In genomic region chr9:32004431-32005076, GRCh38 we compare ENCODE assay signal across 1 cellular context.
TF ChIP-seq lines count a peak whose summit lies in the region.

No MANE protein-coding gene starts in this region.

TF ChIP-seq in HepG2, 621 proteins besides CTCF, POLR2A, EP300 and RAD21 (continued from another document and continues in another):
- TF ChIP-seq ZNF512 (CRISPR knock-in tag; IDR thresholded peaks at IDR 0.05) (no peak), ZBTB21 (CRISPR knock-in tag; IDR thresholded peaks at IDR 0.05) (no peak), SMAD9 (CRISPR knock-in tag; IDR thresholded peaks at IDR 0.05) (no peak), SAP130 (CRISPR knock-in tag; IDR thresholded peaks at IDR 0.05; ENCODE audit: low read depth) (peak; percentile 64), SATB2 (CRISPR knock-in tag; IDR thresholded peaks at IDR 0.05) (no peak), SALL1 (CRISPR knock-in tag; IDR thresholded peaks at IDR 0.05) (peak; percentile 47; the same call in 1 of the 2 replicates), SOX13 (IDR thresholded peaks at IDR 0.05) (no peak), SOX13 (CRISPR knock-in tag; conservative IDR thresholded peaks at IDR 0.05 in 1 of 2, IDR thresholded peaks at IDR 0.05 in 1 of 2) (peak in 1 of 2 experiments; percentile 90; a peak in 2 of 4 replicates), HNRNPL (IDR thresholded peaks at IDR 0.05; ENCODE audit: low read depth, low read length) (no peak), DR1 (CRISPR knock-in tag; IDR thresholded peaks at IDR 0.05) (no peak), FOXA1 (IDR thresholded peaks at IDR 0.05) (no peak), FOXA1 (CRISPR knock-in tag; IDR thresholded peaks at IDR 0.05) (peak; percentile 31; the same call in 1 of the 2 replicates), ELF1 (CRISPR knock-in tag; IDR thresholded peaks at IDR 0.05) (peak; percentile 82), TCF7 (IDR thresholded peaks at IDR 0.05; ENCODE audit: low read depth) (no peak), MTA1 (CRISPR knock-in tag; IDR thresholded peaks at IDR 0.05; ENCODE audit: borderline replicate concordance) (no peak), TBP (CRISPR knock-in tag; IDR thresholded peaks at IDR 0.05) (no peak), MIER3 (CRISPR knock-in tag; IDR thresholded peaks at IDR 0.05; ENCODE audit: borderline replicate concordance) (peak; percentile 30; the same call in 1 of the 2 replicates), FLYWCH1 (CRISPR knock-in tag; IDR thresholded peaks at IDR 0.05) (no peak), ZNF235 (CRISPR knock-in tag; IDR thresholded peaks at IDR 0.05; ENCODE audit: borderline replicate concordance) (no peak), FOXK1 (CRISPR knock-in tag; IDR thresholded peaks at IDR 0.05; ENCODE audit: borderline replicate concordance, low read depth) (peak; percentile 11; the same call in 1 of the 2 replicates), ZSCAN21 (CRISPR knock-in tag; IDR thresholded peaks at IDR 0.05; ENCODE audit: borderline replicate concordance) (no peak), ZNF124 (CRISPR knock-in tag; IDR thresholded peaks at IDR 0.05) (no peak), MIER2 (CRISPR knock-in tag; IDR thresholded peaks at IDR 0.05) (0 out of 2 replicates have a peak, but pooled peaks have one; percentile 15), ZNF614 (CRISPR knock-in tag; IDR thresholded peaks at IDR 0.05; ENCODE audit: borderline replicate concordance) (peak; percentile 74; the same call in 1 of the 2 replicates), BCL6 (CRISPR knock-in tag; IDR thresholded peaks at IDR 0.05) (peak; percentile 29; the same call in 1 of the 2 replicates), ZSCAN9 (CRISPR knock-in tag; IDR thresholded peaks at IDR 0.05; ENCODE audit: borderline replicate concordance) (peak; percentile 20; the same call in 1 of the 2 replicates), ATF7-NPFF (CRISPR knock-in tag; IDR thresholded peaks at IDR 0.05; ENCODE audit: low read depth) (no peak), PRDM10 (CRISPR knock-in tag; IDR thresholded peaks at IDR 0.05; ENCODE audit: low read depth) (no peak), ZEB1 (IDR thresholded peaks at IDR 0.05; ENCODE audit: insufficient replicate concordance, low read depth) (no peak), CREM (IDR thresholded peaks at IDR 0.05) (peak; percentile 25; the same call in 1 of the 2 replicates), CREM (CRISPR knock-in tag; IDR thresholded peaks at IDR 0.05) (no peak), ZNF782 (CRISPR knock-in tag; IDR thresholded peaks at IDR 0.05; ENCODE audit: borderline replicate concordance) (no peak), ZNF225 (CRISPR knock-in tag; IDR thresholded peaks at IDR 0.05) (no peak), TAF1 (CRISPR knock-in tag; IDR thresholded peaks at IDR 0.05) (no peak), SMC3 (IDR thresholded peaks at IDR 0.05; ENCODE audit: low read length) (no peak), TMF1 (CRISPR knock-in tag; IDR thresholded peaks at IDR 0.05; ENCODE audit: low read depth) (no peak), NFRKB (IDR thresholded peaks at IDR 0.05) (no peak), KDM5A (IDR thresholded peaks at IDR 0.05; ENCODE audit: borderline replicate concordance, low read length) (no peak), ZNF296 (CRISPR knock-in tag; conservative IDR thresholded peaks at IDR 0.05) (no peak), RXRB (CRISPR knock-in tag; IDR thresholded peaks at IDR 0.05; ENCODE audit: borderline replicate concordance) (no peak; the same call in 1 of the 2 replicates), ZFY (CRISPR knock-in tag; IDR thresholded peaks at IDR 0.05) (peak; percentile 41; the same call in 1 of the 2 replicates), SCMH1 (CRISPR knock-in tag; IDR thresholded peaks at IDR 0.05; ENCODE audit: borderline replicate concordance) (no peak), KDM5B (CRISPR knock-in tag; IDR thresholded peaks at IDR 0.05; ENCODE audit: borderline replicate concordance) (no peak), NCOR1 (IDR thresholded peaks at IDR 0.05; ENCODE audit: borderline replicate concordance, low read length) (no peak; the same call in 1 of the 2 replicates), JUNB (CRISPR knock-in tag; IDR thresholded peaks at IDR 0.05; ENCODE audit: borderline replicate concordance) (no peak)
- TF ChIP-seq, protein P1, sequence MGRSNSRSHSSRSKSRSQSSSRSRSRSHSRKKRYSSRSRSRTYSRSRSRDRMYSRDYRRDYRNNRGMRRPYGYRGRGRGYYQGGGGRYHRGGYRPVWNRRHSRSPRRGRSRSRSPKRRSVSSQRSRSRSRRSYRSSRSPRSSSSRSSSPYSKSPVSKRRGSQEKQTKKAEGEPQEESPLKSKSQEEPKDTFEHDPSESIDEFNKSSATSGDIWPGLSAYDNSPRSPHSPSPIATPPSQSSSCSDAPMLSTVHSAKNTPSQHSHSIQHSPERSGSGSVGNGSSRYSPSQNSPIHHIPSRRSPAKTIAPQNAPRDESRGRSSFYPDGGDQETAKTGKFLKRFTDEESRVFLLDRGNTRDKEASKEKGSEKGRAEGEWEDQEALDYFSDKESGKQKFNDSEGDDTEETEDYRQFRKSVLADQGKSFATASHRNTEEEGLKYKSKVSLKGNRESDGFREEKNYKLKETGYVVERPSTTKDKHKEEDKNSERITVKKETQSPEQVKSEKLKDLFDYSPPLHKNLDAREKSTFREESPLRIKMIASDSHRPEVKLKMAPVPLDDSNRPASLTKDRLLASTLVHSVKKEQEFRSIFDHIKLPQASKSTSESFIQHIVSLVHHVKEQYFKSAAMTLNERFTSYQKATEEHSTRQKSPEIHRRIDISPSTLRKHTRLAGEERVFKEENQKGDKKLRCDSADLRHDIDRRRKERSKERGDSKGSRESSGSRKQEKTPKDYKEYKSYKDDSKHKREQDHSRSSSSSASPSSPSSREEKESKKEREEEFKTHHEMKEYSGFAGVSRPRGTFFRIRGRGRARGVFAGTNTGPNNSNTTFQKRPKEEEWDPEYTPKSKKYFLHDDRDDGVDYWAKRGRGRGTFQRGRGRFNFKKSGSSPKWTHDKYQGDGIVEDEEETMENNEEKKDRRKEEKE (IDR thresholded peaks at IDR 0.05) = no peak
- TF ChIP-seq, protein P2, sequence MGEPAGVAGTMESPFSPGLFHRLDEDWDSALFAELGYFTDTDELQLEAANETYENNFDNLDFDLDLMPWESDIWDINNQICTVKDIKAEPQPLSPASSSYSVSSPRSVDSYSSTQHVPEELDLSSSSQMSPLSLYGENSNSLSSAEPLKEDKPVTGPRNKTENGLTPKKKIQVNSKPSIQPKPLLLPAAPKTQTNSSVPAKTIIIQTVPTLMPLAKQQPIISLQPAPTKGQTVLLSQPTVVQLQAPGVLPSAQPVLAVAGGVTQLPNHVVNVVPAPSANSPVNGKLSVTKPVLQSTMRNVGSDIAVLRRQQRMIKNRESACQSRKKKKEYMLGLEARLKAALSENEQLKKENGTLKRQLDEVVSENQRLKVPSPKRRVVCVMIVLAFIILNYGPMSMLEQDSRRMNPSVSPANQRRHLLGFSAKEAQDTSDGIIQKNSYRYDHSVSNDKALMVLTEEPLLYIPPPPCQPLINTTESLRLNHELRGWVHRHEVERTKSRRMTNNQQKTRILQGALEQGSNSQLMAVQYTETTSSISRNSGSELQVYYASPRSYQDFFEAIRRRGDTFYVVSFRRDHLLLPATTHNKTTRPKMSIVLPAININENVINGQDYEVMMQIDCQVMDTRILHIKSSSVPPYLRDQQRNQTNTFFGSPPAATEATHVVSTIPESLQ (CRISPR knock-in tag; conservative IDR thresholded peaks at IDR 0.05) = no peak
- TF ChIP-seq, protein P3, sequence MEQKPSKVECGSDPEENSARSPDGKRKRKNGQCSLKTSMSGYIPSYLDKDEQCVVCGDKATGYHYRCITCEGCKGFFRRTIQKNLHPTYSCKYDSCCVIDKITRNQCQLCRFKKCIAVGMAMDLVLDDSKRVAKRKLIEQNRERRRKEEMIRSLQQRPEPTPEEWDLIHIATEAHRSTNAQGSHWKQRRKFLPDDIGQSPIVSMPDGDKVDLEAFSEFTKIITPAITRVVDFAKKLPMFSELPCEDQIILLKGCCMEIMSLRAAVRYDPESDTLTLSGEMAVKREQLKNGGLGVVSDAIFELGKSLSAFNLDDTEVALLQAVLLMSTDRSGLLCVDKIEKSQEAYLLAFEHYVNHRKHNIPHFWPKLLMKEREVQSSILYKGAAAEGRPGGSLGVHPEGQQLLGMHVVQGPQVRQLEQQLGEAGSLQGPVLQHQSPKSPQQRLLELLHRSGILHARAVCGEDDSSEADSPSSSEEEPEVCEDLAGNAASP (CRISPR knock-in tag; IDR thresholded peaks at IDR 0.05; ENCODE audit: borderline replicate concordance) = 0 out of 2 replicates have a peak, but pooled peaks have one; percentile 15
- TF ChIP-seq, protein P4, sequence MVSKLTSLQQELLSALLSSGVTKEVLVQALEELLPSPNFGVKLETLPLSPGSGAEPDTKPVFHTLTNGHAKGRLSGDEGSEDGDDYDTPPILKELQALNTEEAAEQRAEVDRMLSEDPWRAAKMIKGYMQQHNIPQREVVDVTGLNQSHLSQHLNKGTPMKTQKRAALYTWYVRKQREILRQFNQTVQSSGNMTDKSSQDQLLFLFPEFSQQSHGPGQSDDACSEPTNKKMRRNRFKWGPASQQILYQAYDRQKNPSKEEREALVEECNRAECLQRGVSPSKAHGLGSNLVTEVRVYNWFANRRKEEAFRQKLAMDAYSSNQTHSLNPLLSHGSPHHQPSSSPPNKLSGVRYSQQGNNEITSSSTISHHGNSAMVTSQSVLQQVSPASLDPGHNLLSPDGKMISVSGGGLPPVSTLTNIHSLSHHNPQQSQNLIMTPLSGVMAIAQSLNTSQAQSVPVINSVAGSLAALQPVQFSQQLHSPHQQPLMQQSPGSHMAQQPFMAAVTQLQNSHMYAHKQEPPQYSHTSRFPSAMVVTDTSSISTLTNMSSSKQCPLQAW (CRISPR knock-in tag; IDR thresholded peaks at IDR 0.05) = peak; percentile 38; the same call in 1 of the 2 replicates
- TF ChIP-seq, protein P5, sequence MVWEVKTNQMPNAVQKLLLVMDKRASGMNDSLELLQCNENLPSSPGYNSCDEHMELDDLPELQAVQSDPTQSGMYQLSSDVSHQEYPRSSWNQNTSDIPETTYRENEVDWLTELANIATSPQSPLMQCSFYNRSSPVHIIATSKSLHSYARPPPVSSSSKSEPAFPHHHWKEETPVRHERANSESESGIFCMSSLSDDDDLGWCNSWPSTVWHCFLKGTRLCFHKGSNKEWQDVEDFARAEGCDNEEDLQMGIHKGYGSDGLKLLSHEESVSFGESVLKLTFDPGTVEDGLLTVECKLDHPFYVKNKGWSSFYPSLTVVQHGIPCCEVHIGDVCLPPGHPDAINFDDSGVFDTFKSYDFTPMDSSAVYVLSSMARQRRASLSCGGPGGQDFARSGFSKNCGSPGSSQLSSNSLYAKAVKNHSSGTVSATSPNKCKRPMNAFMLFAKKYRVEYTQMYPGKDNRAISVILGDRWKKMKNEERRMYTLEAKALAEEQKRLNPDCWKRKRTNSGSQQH (CRISPR knock-in tag; IDR thresholded peaks at IDR 0.05; ENCODE audit: low read depth) = no peak
- TF ChIP-seq, protein P6, sequence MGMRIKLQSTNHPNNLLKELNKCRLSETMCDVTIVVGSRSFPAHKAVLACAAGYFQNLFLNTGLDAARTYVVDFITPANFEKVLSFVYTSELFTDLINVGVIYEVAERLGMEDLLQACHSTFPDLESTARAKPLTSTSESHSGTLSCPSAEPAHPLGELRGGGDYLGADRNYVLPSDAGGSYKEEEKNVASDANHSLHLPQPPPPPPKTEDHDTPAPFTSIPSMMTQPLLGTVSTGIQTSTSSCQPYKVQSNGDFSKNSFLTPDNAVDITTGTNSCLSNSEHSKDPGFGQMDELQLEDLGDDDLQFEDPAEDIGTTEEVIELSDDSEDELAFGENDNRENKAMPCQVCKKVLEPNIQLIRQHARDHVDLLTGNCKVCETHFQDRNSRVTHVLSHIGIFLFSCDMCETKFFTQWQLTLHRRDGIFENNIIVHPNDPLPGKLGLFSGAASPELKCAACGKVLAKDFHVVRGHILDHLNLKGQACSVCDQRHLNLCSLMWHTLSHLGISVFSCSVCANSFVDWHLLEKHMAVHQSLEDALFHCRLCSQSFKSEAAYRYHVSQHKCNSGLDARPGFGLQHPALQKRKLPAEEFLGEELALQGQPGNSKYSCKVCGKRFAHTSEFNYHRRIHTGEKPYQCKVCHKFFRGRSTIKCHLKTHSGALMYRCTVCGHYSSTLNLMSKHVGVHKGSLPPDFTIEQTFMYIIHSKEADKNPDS (CRISPR knock-in tag; IDR thresholded peaks at IDR 0.05) = peak; percentile 74; the same call in 1 of the 2 replicates
- TF ChIP-seq, protein P7, sequence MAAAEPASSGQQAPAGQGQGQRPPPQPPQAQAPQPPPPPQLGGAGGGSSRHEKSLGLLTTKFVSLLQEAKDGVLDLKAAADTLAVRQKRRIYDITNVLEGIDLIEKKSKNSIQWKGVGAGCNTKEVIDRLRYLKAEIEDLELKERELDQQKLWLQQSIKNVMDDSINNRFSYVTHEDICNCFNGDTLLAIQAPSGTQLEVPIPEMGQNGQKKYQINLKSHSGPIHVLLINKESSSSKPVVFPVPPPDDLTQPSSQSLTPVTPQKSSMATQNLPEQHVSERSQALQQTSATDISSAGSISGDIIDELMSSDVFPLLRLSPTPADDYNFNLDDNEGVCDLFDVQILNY (CRISPR knock-in tag; conservative IDR thresholded peaks at IDR 0.05) = no peak
